8 cellular contexts compared by ENCODE assay signal in the genomic region with DNA sequence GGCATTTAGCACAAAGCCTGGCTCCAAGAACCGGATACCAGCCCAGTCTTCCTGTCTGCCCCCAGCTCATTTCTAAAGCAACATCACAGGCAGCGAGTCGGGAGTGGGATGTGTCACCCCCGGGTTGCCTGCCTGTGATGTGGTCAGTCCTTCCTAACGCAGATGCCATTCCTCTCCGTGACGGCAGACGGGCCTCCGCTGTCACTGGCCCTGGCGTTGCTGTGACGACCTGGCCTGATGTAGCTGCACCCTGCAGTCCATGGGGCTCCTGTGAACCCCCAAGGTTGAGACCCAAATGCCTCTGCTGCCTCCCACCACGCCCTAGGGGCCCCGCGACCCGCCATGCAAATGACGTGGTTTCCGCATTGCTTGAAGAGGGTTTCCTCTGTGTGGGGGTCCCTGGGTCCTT. TPM values are rescaled to one million over a fixed set of nuclear protein-coding genes. Genes with fewer than 3 reads are reported as not detected.
DNase-seq lines count a peak whose midpoint lies in the region; ATAC-seq and TF ChIP-seq lines count a peak whose summit lies in the region.

No MANE protein-coding gene starts in this region.

- H3K4me3 ChIP-seq in esophagus muscularis mucosa (no peak overlapping the region), testis (no peak overlapping the region)

- POLR2A ChIA-PET in activated CD8-positive, alpha-beta T cell treated with anti-CD3 and anti-CD28 coated beads, Interleukin-2, amount 10 ng/mL, durations not matched to agents 7 days and 5 days (lab: Charles Lee): interaction anchor here (0.6 to 3.8 kb wide), 11 partner anchors 10 to 432 kb away, joined by 3 to 46 read pairs (median 6); a partner anchor contains a TSS

- H3K4me1 Mint-ChIP-seq in activated CD8-positive, alpha-beta T cell treated with anti-CD3 and anti-CD28 coated beads, Interleukin-2, amount 10 ng/mL, durations not matched to agents 7 days and 5 days (ENCODE audit: low read depth): peaks cover 94% of the 10 kb centered on the region

- H3K36me3 Mint-ChIP-seq in activated CD8-positive, alpha-beta T cell treated with anti-CD3 and anti-CD28 coated beads, Interleukin-2, amount 10 ng/mL, durations not matched to agents 7 days and 5 days (ENCODE audit: low read depth): peaks cover 77% of the 10 kb centered on the region

- no peak for TF ChIP-seq CTCF in esophagus muscularis mucosa (IDR thresholded peaks at IDR 0.05)
- TF ChIP-seq CTCF in testis (IDR thresholded peaks at IDR 0.05): no peak

- H3K9me3 ChIP-seq in esophagus muscularis mucosa (no peaks in the 10 kb centered on the region), testis (no peaks in the 10 kb centered on the region)

- H3K27me3 ChIP-seq in esophagus muscularis mucosa: peaks cover 0 to 24% (median 0%) of the 10 kb centered on the region in 4 donors
- H3K27me3 ChIP-seq in testis: no peaks in the 10 kb centered on the region

- WGBS in esophagus muscularis mucosa: 70% methylated on average over 5 of the region's 17 CpGs
- 40 to 54% methylated on average over 3 to 13 of the region's 17 CpGs for WGBS in testis, 2 donors

- TF ChIP-seq POLR2A in esophagus muscularis mucosa (IDR thresholded peaks at IDR 0.05; ENCODE audit: low read depth): no peak
- no peak for TF ChIP-seq POLR2A in testis (IDR thresholded peaks at IDR 0.05)

- H3K36me3 ChIP-seq in esophagus muscularis mucosa: no peaks in the 10 kb centered on the region
- H3K36me3 ChIP-seq in testis (ENCODE audit: low read depth, missing control alignments): no peaks in the 10 kb centered on the region

- intact Hi-C loops in esophagus muscularis mucosa (cut with DNase I): no loop called here
- intact Hi-C loops in testis (cut with DNase I; ENCODE audit: low total_unique reads): no loop called here

- peak overlapping the region; percentile 75 for H3K4me3 Mint-ChIP-seq in activated CD8-positive, alpha-beta T cell treated with anti-CD3 and anti-CD28 coated beads, Interleukin-2, amount 10 ng/mL, durations not matched to agents 7 days and 5 days

- no peak for TF ChIP-seq EP300 in esophagus muscularis mucosa (IDR thresholded peaks at IDR 0.05)

- H3K27ac Mint-ChIP-seq in activated CD8-positive, alpha-beta T cell treated with anti-CD3 and anti-CD28 coated beads, Interleukin-2, amount 10 ng/mL, durations not matched to agents 7 days and 5 days: peak overlapping the region; percentile 100

- no peaks in the 10 kb centered on the region for H3K9me3 Mint-ChIP-seq in activated CD8-positive, alpha-beta T cell treated with anti-CD3 and anti-CD28 coated beads, Interleukin-2, amount 10 ng/mL, durations not matched to agents 7 days and 5 days (ENCODE audit: insufficient read depth)

- no peaks in the 10 kb centered on the region for H3K27me3 Mint-ChIP-seq in activated CD8-positive, alpha-beta T cell treated with anti-CD3 and anti-CD28 coated beads, Interleukin-2, amount 10 ng/mL, durations not matched to agents 7 days and 5 days (ENCODE audit: low read depth)

- peak; percentile 63 for DNase-seq in H4 (ENCODE audit: low spot score)
- DNase-seq in activated CD8-positive, alpha-beta T cell treated with anti-CD3 and anti-CD28 coated beads, Interleukin-2, amount 10 ng/mL, durations not matched to agents 7 days and 5 days: peak; percentile 89
- no peak for DNase-seq in esophagus muscularis mucosa (ENCODE audit: extremely low spot score)
- DNase-seq in stimulated activated CD4-positive, alpha-beta T cell treated with anti-CD3 and anti-CD28 coated beads, Interleukin-2, amount 100 ng/mL, for 24 hours: peak; percentile 82 to 84
- DNase-seq in NCI-H2227 treated with DMSO at 0.1 percent for 48 hours (lab: John Stamatoyannopoulos, UW): no peak
- DNase-seq in testis: no peak

- peaks cover 69 to 95% (median 86%) of the 10 kb centered on the region in 4 donors for H3K4me1 ChIP-seq in esophagus muscularis mucosa
- peaks cover 6% of the 10 kb centered on the region for H3K4me1 ChIP-seq in testis

- H3K27ac ChIP-seq in esophagus muscularis mucosa (replicated peaks in 1 of 4): peak overlapping the region; percentile 57 to 72 (median 65)
- H3K27ac ChIP-seq in testis: peak overlapping the region in 1 of 2 donors; percentile 45

- ATAC-seq in activated CD8-positive, alpha-beta T cell treated with anti-CD3 and anti-CD28 coated beads, Interleukin-2, amount 10 ng/mL, durations not matched to agents 7 days and 5 days: peak; percentile 72
- ATAC-seq in GM19328 (IDR thresholded peaks at IDR 0.05; ENCODE audit: unreplicated experiment) (no peak), HG02623 (IDR thresholded peaks at IDR 0.05; ENCODE audit: unreplicated experiment) (no peak)

- CTCF ChIA-PET in activated CD8-positive, alpha-beta T cell treated with anti-CD3 and anti-CD28 coated beads, Interleukin-2, amount 10 ng/mL, durations not matched to agents 7 days and 5 days (lab: Charles Lee): interaction anchor here (0.7 to 8.0 kb wide), 14 partner anchors 9 to 100 kb away, joined by 3 to 118 read pairs (median 8); no protein-coding TSS in a partner anchor

RNA-seq across cellular contexts. Expression of a gene that starts 12.3 kb away (rescaled TPM):
- 0.47 and 0.93 TPM in 2 replicates for total RNA-seq in H4 (2014; rRNA removed; shearing (Covaris generic))
- total RNA-seq in activated CD8-positive, alpha-beta T cell treated with anti-CD3 and anti-CD28 coated beads, Interleukin-2, amount 10 ng/mL, durations not matched to agents 7 days and 5 days: 100 to 1,000 TPM; 274 to 284 TPM
- total RNA-seq in esophagus muscularis mucosa: 10 to 100 TPM; 15.4 to 55.5 (median 32.4) TPM
- total RNA-seq in testis: 1 to 10 TPM; 7.7 to 8.0 TPM
- 10.6 TPM for polyA plus RNA-seq in testis (ENCODE audit: insufficient read depth, low read depth, low replicate concordance)

RNA-seq across cellular contexts. Expression of a gene that starts 50.7 kb away (rescaled TPM):
- 6.9 and 9.6 TPM in 2 replicates for total RNA-seq in H4 (2014; rRNA removed; shearing (Covaris generic))
- total RNA-seq in activated CD8-positive, alpha-beta T cell treated with anti-CD3 and anti-CD28 coated beads, Interleukin-2, amount 10 ng/mL, durations not matched to agents 7 days and 5 days: 10 to 100 TPM; 32.5 to 39.9 TPM
- total RNA-seq in esophagus muscularis mucosa: 10 to 100 TPM; 67.8 to 93.3 (median 85.4) TPM
- total RNA-seq in testis: 100 to 1,000 TPM in 1 of 2 donors, 10 to 100 TPM in 1; 86.8 to 125 TPM
- polyA plus RNA-seq in testis (ENCODE audit: insufficient read depth, low read depth, low replicate concordance): 51.9 TPM

Comparison
In these comparisons a context has a peak if more than half of its experiments do, and no peak if none do; other contexts are left out.
1. DNase-seq: peak in H4 (single experiment), activated CD8-positive, alpha-beta T cell treated with anti-CD3 and anti-CD28 coated beads, Interleukin-2, amount 10 ng/mL, durations not matched to agents 7 days and 5 days (single experiment) and stimulated activated CD4-positive, alpha-beta T cell treated with anti-CD3 and anti-CD28 coated beads, Interleukin-2, amount 100 ng/mL, for 24 hours (2 of 2); none in esophagus muscularis mucosa (single experiment), NCI-H2227 treated with DMSO at 0.1 percent for 48 hours (single experiment) and testis (single experiment).
2. RNA of a gene that starts 12.3 kb away (total RNA-seq): 274 to 284 TPM in activated CD8-positive, alpha-beta T cell treated with anti-CD3 and anti-CD28 coated beads, Interleukin-2, amount 10 ng/mL, durations not matched to agents 7 days and 5 days; 15.4 to 55.5 TPM in esophagus muscularis mucosa, 7.7 to 8.0 TPM in testis and 0.47 to 0.93 TPM in H4; every median in the first group is over 4 times any median in the second.